8 cellular contexts compared by ENCODE assay signal in the genomic region with DNA sequence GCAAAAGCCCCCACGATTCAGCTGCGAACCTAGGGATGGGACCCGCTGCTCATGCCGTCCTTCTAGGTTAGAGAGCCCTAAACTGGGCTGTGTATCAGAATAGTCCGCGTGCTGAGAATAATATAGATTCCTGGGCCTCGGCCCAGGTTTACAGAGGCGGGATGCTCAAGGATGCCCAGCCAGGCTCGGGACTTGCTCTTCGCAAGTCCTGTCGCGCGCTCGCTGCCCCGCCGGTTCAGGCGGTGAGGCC. TPM values are rescaled to one million over a fixed set of nuclear protein-coding genes. Genes with fewer than 3 reads are reported as not detected.
DNase-seq lines count a peak whose midpoint lies in the region; ATAC-seq and TF ChIP-seq lines count a peak whose summit lies in the region.

No MANE protein-coding gene starts in this region.

- no peaks in the 10 kb centered on the region for H3K27me3 ChIP-seq in GM23338 (ENCODE audit: insufficient read depth)
- H3K27me3 ChIP-seq in right cardiac atrium (ENCODE audit: control insufficient read depth, insufficient read depth): no peaks in the 10 kb centered on the region

- DNase-seq in GM23338 (ENCODE audit: low spot score): no peak
- DNase-seq in right cardiac atrium: no peak
- no peak for DNase-seq in effector CD8-positive, alpha-beta T cell (lab: John Stamatoyannopoulos, UW)
- DNase-seq in ACHN: no peak
- DNase-seq in DMS 273 (lab: John Stamatoyannopoulos, UW; ENCODE audit: unreplicated experiment): no peak

- peak overlapping the region; percentile 96 for H2AFZ ChIP-seq in GM23338

- in situ Hi-C loops in ACHN (cut with HindIII; ENCODE audit: low pct_ligation_motif_present, low pct_unique_long_range_greater_than_20kb, low sequenced_read_pairs): no loop called here

- H3K4me1 Mint-ChIP-seq in GM23338: peaks cover 13% of the 10 kb centered on the region; the same call in 2 of the 3 replicates
- peaks cover 38% of the 10 kb centered on the region for H3K4me1 Mint-ChIP-seq in stimulated activated memory B cell treated with anti-CD40 and anti-IgM and Interleukin-4, amounts not matched to agents 10 μg/mL and 1 μg/mL and 100 μg/mL, for 72 hours

- peaks cover 10% of the 10 kb centered on the region; the same call in 2 of the 3 replicates for H3K36me3 Mint-ChIP-seq in GM23338 (ENCODE audit: low read depth)
- peaks cover 17% of the 10 kb centered on the region for H3K36me3 Mint-ChIP-seq in stimulated activated memory B cell treated with anti-CD40 and anti-IgM and Interleukin-4, amounts not matched to agents 10 μg/mL and 1 μg/mL and 100 μg/mL, for 72 hours

- TF ChIP-seq CTCF in GM23338 (conservative IDR thresholded peaks at IDR 0.05; ENCODE audit: low read depth in 2 of 2) (no peak), VCaP (conservative IDR thresholded peaks at IDR 0.05) (no peak; the same call in 1 of the 2 replicates)

- H3K4me3 ChIP-seq in GM23338 (peak overlapping the region; percentile 97), right cardiac atrium (ENCODE audit: low read length) (peak overlapping the region; percentile 34)

- peak overlapping the region; percentile 88 for H3K27ac ChIP-seq in GM23338 (ENCODE audit: low read depth)
- H3K27ac ChIP-seq in VCaP: peak overlapping the region; percentile 90
- H3K27ac ChIP-seq in right cardiac atrium (ENCODE audit: low read length): peak overlapping the region; percentile 25

- H4K20me1 ChIP-seq in GM23338 (replicated peaks; ENCODE audit: insufficient read depth): no peaks in the 10 kb centered on the region

- no peak; the same call in 2 of the 3 replicates for ATAC-seq in GM23338
- ATAC-seq in right cardiac atrium: no peak
- no peak for ATAC-seq in stimulated activated memory B cell treated with anti-CD40 and anti-IgM and Interleukin-4, amounts not matched to agents 10 μg/mL and 1 μg/mL and 100 μg/mL, for 72 hours
- ATAC-seq in GM18873 (IDR thresholded peaks at IDR 0.05; ENCODE audit: low FRiP score, unreplicated experiment): no peak

- peak overlapping the region; percentile 36 for H3K27ac Mint-ChIP-seq in GM23338
- peak overlapping the region; percentile 91 for H3K27ac Mint-ChIP-seq in stimulated activated memory B cell treated with anti-CD40 and anti-IgM and Interleukin-4, amounts not matched to agents 10 μg/mL and 1 μg/mL and 100 μg/mL, for 72 hours

- no peaks in the 10 kb centered on the region; the same call in 2 of the 3 replicates for H3K9me3 Mint-ChIP-seq in GM23338
- H3K9me3 Mint-ChIP-seq in stimulated activated memory B cell treated with anti-CD40 and anti-IgM and Interleukin-4, amounts not matched to agents 10 μg/mL and 1 μg/mL and 100 μg/mL, for 72 hours: peaks cover 3% of the 10 kb centered on the region

- H3K4me1 ChIP-seq in GM23338 (ENCODE audit: insufficient read depth): peaks cover 14% of the 10 kb centered on the region
- H3K4me1 ChIP-seq in right cardiac atrium (ENCODE audit: control insufficient read depth, insufficient read depth, low read length): no peaks in the 10 kb centered on the region

- H3K9me3 ChIP-seq in right cardiac atrium (ENCODE audit: control insufficient read depth, low read length): no peaks in the 10 kb centered on the region

- peaks cover 6% of the 10 kb centered on the region for H3K27me3 Mint-ChIP-seq in GM23338 (ENCODE audit: insufficient read depth, low read depth, poor library complexity)
- no peaks in the 10 kb centered on the region for H3K27me3 Mint-ChIP-seq in stimulated activated memory B cell treated with anti-CD40 and anti-IgM and Interleukin-4, amounts not matched to agents 10 μg/mL and 1 μg/mL and 100 μg/mL, for 72 hours

- H3K4me2 ChIP-seq in GM23338: peak overlapping the region; percentile 91

- H3K36me3 ChIP-seq in GM23338 (ENCODE audit: insufficient read depth): no peaks in the 10 kb centered on the region

- H3K79me2 ChIP-seq in GM23338 (replicated peaks; ENCODE audit: insufficient read depth): peaks cover 46% of the 10 kb centered on the region

- H3F3A ChIP-seq in GM23338 (replicated peaks; ENCODE audit: low read depth): peaks cover 13% of the 10 kb centered on the region; the same call in 1 of the 2 replicates

- H3K9me2 ChIP-seq in GM23338 (ENCODE audit: insufficient read depth): no peaks in the 10 kb centered on the region

- peak overlapping the region; percentile 98 for H3K4me3 Mint-ChIP-seq in GM23338
- peak overlapping the region; percentile 92 for H3K4me3 Mint-ChIP-seq in stimulated activated memory B cell treated with anti-CD40 and anti-IgM and Interleukin-4, amounts not matched to agents 10 μg/mL and 1 μg/mL and 100 μg/mL, for 72 hours

- intact Hi-C loops in right cardiac atrium (cut with DNase I): loop anchor here in 1 of 4 donors (10.0 kb wide), 2 partner anchors 313 to 343 kb away; a partner anchor contains a TSS

- WGBS in right cardiac atrium: 10% methylated on average over 17 of the region's 17 CpGs

TF ChIP-seq in GM23338, 12 proteins besides CTCF, POLR2A, EP300 and RAD21 (continues in another document):
- no peak for TF ChIP-seq CREB1 (CRISPR knock-in tag; IDR thresholded peaks at IDR 0.05; ENCODE audit: low read depth)
- TF ChIP-seq EZH2phosphoT487 (IDR thresholded peaks at IDR 0.05; ENCODE audit: unreplicated experiment): no peak
- no peak for TF ChIP-seq EZH2 (IDR thresholded peaks at IDR 0.05; ENCODE audit: low read depth, unreplicated experiment)
- TF ChIP-seq ZNF331 (CRISPR knock-in tag; IDR thresholded peaks at IDR 0.05; ENCODE audit: low read depth): no peak
- TF ChIP-seq, protein P1, sequence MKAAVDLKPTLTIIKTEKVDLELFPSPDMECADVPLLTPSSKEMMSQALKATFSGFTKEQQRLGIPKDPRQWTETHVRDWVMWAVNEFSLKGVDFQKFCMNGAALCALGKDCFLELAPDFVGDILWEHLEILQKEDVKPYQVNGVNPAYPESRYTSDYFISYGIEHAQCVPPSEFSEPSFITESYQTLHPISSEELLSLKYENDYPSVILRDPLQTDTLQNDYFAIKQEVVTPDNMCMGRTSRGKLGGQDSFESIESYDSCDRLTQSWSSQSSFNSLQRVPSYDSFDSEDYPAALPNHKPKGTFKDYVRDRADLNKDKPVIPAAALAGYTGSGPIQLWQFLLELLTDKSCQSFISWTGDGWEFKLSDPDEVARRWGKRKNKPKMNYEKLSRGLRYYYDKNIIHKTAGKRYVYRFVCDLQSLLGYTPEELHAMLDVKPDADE (IDR thresholded peaks at IDR 0.05): no peak
- no peak for TF ChIP-seq STAT1 (IDR thresholded peaks at IDR 0.05; ENCODE audit: unreplicated experiment)

RNA-seq across cellular contexts. Expression of a gene that starts 0.3 kb away (rescaled TPM):
- 23.0 and 25.1 TPM in 2 replicates for total RNA-seq in GM23338 (2014; rRNA removed; shearing (Covaris generic))
- polyA plus RNA-seq in GM23338 (2016; fragmentation: Nextera tagmentation; extraction: Ambion mirVana) (71.8 and 78.4 TPM in 2 replicates), right cardiac atrium (30.8 TPM)
- total RNA-seq in right cardiac atrium: 10 to 100 TPM; 27.4 to 30.9 (median 28.7) TPM

Comparison
In these comparisons a context has a peak if more than half of its experiments do, and no peak if none do; other contexts are left out.
1. H3K27ac ChIP-seq: peak in every context shown above with its lines; median percentile 90 in VCaP; 88 in GM23338; 25 in right cardiac atrium.